ENCODE assay signal across 6 cellular contexts in genomic region chr18:50506362-50506761, GRCh38. TPM values are rescaled to one million over a fixed set of nuclear protein-coding genes. Genes with fewer than 3 reads are reported as not detected.
"Had no signal": no experiment of that assay in that cellular context is flagged by ENCODE, and none has a peak within 500 bp of the region (broad histone marks: within the 10 kb centered on the region; RNA-seq: fewer than 3 reads in every experiment).

No MANE protein-coding gene starts in this region.

- FAIRE-seq: H54 had no signal

- DNase-seq: HCEC 1CT, HFFc6 had no signal

- H3K36me3 ChIP-seq: HAP-1 had no signal

- H3K9me3 ChIP-seq: HAP-1 had no signal

- H3K4me3 ChIP-seq: GM23248, GM23338, HAP-1 had no signal

- H3K27ac ChIP-seq: GM23248 had no signal

- H2AFZ ChIP-seq: GM23248, GM23338 had no signal

- H3K4me2 ChIP-seq: GM23338 had no signal

- H3K9ac ChIP-seq: GM23248 had no signal

RNA-seq across cellular contexts. Expression of gene MAPK4, which starts 53.5 kb away (rescaled TPM):
- total RNA-seq: HFFc6 had no signal
- polyA plus RNA-seq: GM23248 had no signal
